Comparison of ENCODE assay signal across 1 cellular context in genomic region chr16:78915916-78916315, GRCh38.
TF ChIP-seq lines count a peak whose summit lies in the region.

No MANE protein-coding gene starts in this region.

TF ChIP-seq in GM23338, 12 proteins besides CTCF, POLR2A, EP300 and RAD21 (continued from another document):
- TF ChIP-seq ZNF462 (CRISPR knock-in tag; IDR thresholded peaks at IDR 0.05) (no peak), JUNB (IDR thresholded peaks at IDR 0.05; ENCODE audit: unreplicated experiment) (no peak), EZH2 (IDR thresholded peaks at IDR 0.05; ENCODE audit: low read depth, unreplicated experiment) (no peak)
